ENCODE assay signal across 1 cellular context in genomic region chr16:30030011-30030685, GRCh38.
TF ChIP-seq lines count a peak whose summit lies in the region.

No MANE protein-coding gene starts in this region.

TF ChIP-seq in A549, 52 proteins besides CTCF, POLR2A, EP300 and RAD21 (continued from another document):
- TF ChIP-seq ELK1 (IDR thresholded peaks at IDR 0.05; ENCODE audit: low read depth, low read length), result no peak
- TF ChIP-seq POLR2AphosphoS2 (conservative IDR thresholded peaks at IDR 0.05; ENCODE audit: low read length), result no peak
- no peak for TF ChIP-seq SMC3 (IDR thresholded peaks at IDR 0.05)
- no peak for TF ChIP-seq BHLHE40 (IDR thresholded peaks at IDR 0.05; ENCODE audit: low read depth, low read length)
- TF ChIP-seq RARB (CRISPR knock-in tag; IDR thresholded peaks at IDR 0.05), result no peak
- TF ChIP-seq FOXS1 (CRISPR knock-in tag; IDR thresholded peaks at IDR 0.05), result no peak
- TF ChIP-seq NFE2L2 (conservative IDR thresholded peaks at IDR 0.05; ENCODE audit: low read length), result no peak
- TF ChIP-seq ESRRA (IDR thresholded peaks at IDR 0.05; ENCODE audit: borderline replicate concordance, low read length), result no peak
- TF ChIP-seq RCOR1 (IDR thresholded peaks at IDR 0.05; ENCODE audit: low read depth, low read length), result no peak
- no peak for TF ChIP-seq CEBPB (IDR thresholded peaks at IDR 0.05)
- TF ChIP-seq HOXA7 (CRISPR knock-in tag; IDR thresholded peaks at IDR 0.05), result no peak
- TF ChIP-seq EHF (CRISPR knock-in tag; IDR thresholded peaks at IDR 0.05), result no peak
- TF ChIP-seq EHMT2 (IDR thresholded peaks at IDR 0.05; ENCODE audit: low read depth), result no peak
- TF ChIP-seq ZSCAN20 (CRISPR knock-in tag; IDR thresholded peaks at IDR 0.05), result no peak
